ENCODE assay signal across 25 cellular contexts in genomic region chr7:73496626-73497025, GRCh38.
"Had no signal": no experiment of that assay in that cellular context is flagged by ENCODE, and none has a peak within 500 bp of the region (broad histone marks: within the 10 kb centered on the region; RNA-seq: fewer than 3 reads in every experiment).

No MANE protein-coding gene starts in this region.

- H3K27me3 ChIP-seq: ascending aorta, breast epithelium, cardiac muscle cell, colonic mucosa had no signal

- ATAC-seq: activated CD4-positive, alpha-beta T cell treated with anti-CD3 and anti-CD28 coated beads for 36 hours; activated CD8-positive, alpha-beta T cell treated with anti-CD3 and anti-CD28 coated beads, Interleukin-2, amount 10 ng/mL, durations not matched to agents 7 days and 5 days; activated naive CD4-positive, alpha-beta T cell treated with anti-CD3 and anti-CD28 coated beads, Interleukin-2, amount 50 U/mL, for 72 hours; activated T-cell treated with anti-CD3 and anti-CD28 coated beads, Interleukin-2, amount 50 U/mL, for 72 hours; esophagus mucosa had no signal

- FAIRE-seq: frontal cortex had no signal

- H3K27ac ChIP-seq: ascending aorta, breast epithelium, cardiac muscle cell, colonic mucosa had no signal

- H3K4me3 Mint-ChIP-seq: activated CD4-positive, alpha-beta memory T cell treated with anti-CD3 and anti-CD28 coated beads for 36 hours; activated CD4-positive, alpha-beta T cell treated with anti-CD3 and anti-CD28 coated beads for 36 hours; activated CD4-positive, alpha-beta T cell treated with anti-CD3 and anti-CD28 coated beads, Interleukin-2, amount 10 ng/mL, durations not matched to agents 24 days and 14 days; activated CD8-positive, alpha-beta T cell treated with anti-CD3 and anti-CD28 coated beads, Interleukin-2, amount 10 ng/mL, durations not matched to agents 7 days and 5 days; activated naive CD4-positive, alpha-beta T cell treated with anti-CD3 and anti-CD28 coated beads, Interleukin-2, amount 10 ng/mL, durations not matched to agents 7 days and 5 days; activated naive CD8-positive, alpha-beta T cell treated with anti-CD3 and anti-CD28 coated beads, Interleukin-2, amount 10 ng/mL, durations not matched to agents 7 days and 5 days; activated T-cell treated with anti-CD3 and anti-CD28 coated beads, Interleukin-2, amount 50 U/mL, for 72 hours; brain; endodermal cell had no signal

- H3K9me3 ChIP-seq: ascending aorta, breast epithelium, colonic mucosa had no signal

- H3K4me1 Mint-ChIP-seq: activated CD4-positive, alpha-beta T cell treated with anti-CD3 and anti-CD28 coated beads for 36 hours; activated naive CD4-positive, alpha-beta T cell treated with anti-CD3 and anti-CD28 coated beads, Interleukin-2, amount 10 ng/mL, durations not matched to agents 7 days and 5 days; brain; endodermal cell had no signal

- H3K4me1 ChIP-seq: ascending aorta, breast epithelium, colonic mucosa had no signal

- H3K27ac Mint-ChIP-seq: activated CD4-positive, alpha-beta memory T cell treated with anti-CD3 and anti-CD28 coated beads for 36 hours; activated CD4-positive, alpha-beta T cell treated with anti-CD3 and anti-CD28 coated beads for 36 hours; activated CD4-positive, alpha-beta T cell treated with anti-CD3 and anti-CD28 coated beads, Interleukin-2, amount 10 ng/mL, durations not matched to agents 24 days and 14 days; activated CD8-positive, alpha-beta T cell treated with anti-CD3 and anti-CD28 coated beads, Interleukin-2, amount 10 ng/mL, durations not matched to agents 7 days and 5 days; activated naive CD4-positive, alpha-beta T cell treated with anti-CD3 and anti-CD28 coated beads, Interleukin-2, amount 10 ng/mL, durations not matched to agents 7 days and 5 days; activated naive CD4-positive, alpha-beta T cell treated with anti-CD3 and anti-CD28 coated beads, Interleukin-2, amount 50 U/mL, for 72 hours; activated naive CD8-positive, alpha-beta T cell treated with anti-CD3 and anti-CD28 coated beads, Interleukin-2, amount 10 ng/mL, durations not matched to agents 7 days and 5 days; activated T-cell treated with anti-CD3 and anti-CD28 coated beads, Interleukin-2, amount 50 U/mL, for 72 hours; endodermal cell had no signal

- DNase-seq: activated CD4-positive, alpha-beta memory T cell treated with anti-CD3 and anti-CD28 coated beads for 36 hours; activated CD4-positive, alpha-beta T cell treated with anti-CD3 and anti-CD28 coated beads for 36 hours; activated CD4-positive, alpha-beta T cell treated with anti-CD3 and anti-CD28 coated beads, Interleukin-2, amount 10 ng/mL, durations not matched to agents 24 days and 14 days; activated CD4-positive, CD25-positive, alpha-beta regulatory T cell; activated CD4-positive, CD25-positive, alpha-beta regulatory T cell treated with anti-CD3 and anti-CD28 coated beads, Interleukin-2, amount 50 U/mL, for 72 hours; activated CD8-positive, alpha-beta T cell treated with anti-CD3 and anti-CD28 coated beads, Interleukin-2, amount 10 ng/mL, durations not matched to agents 7 days and 5 days; activated gamma-delta T cell; activated naive CD4-positive, alpha-beta T cell; activated naive CD4-positive, alpha-beta T cell treated with anti-CD3 and anti-CD28 coated beads, Interleukin-2, amount 10 ng/mL, durations not matched to agents 7 days and 5 days; activated naive CD8-positive, alpha-beta T cell treated with anti-CD3 and anti-CD28 coated beads, Interleukin-2, amount 10 ng/mL, durations not matched to agents 7 days and 5 days; activated T-cell treated with anti-CD3 and anti-CD28 coated beads, Interleukin-2, amount 50 U/mL, for 72 hours; central memory CD4-positive, alpha-beta T cell; cerebellar nuclear complex; colonic mucosa; effector memory CD4-positive, alpha-beta T cell; endodermal cell; foreskin fibroblast; T-helper 2 cell had no signal

- H3K27me3 Mint-ChIP-seq: activated CD4-positive, alpha-beta memory T cell treated with anti-CD3 and anti-CD28 coated beads for 36 hours; activated CD4-positive, alpha-beta T cell treated with anti-CD3 and anti-CD28 coated beads for 36 hours; activated CD4-positive, alpha-beta T cell treated with anti-CD3 and anti-CD28 coated beads, Interleukin-2, amount 10 ng/mL, durations not matched to agents 24 days and 14 days; activated naive CD4-positive, alpha-beta T cell treated with anti-CD3 and anti-CD28 coated beads, Interleukin-2, amount 10 ng/mL, durations not matched to agents 7 days and 5 days; activated naive CD8-positive, alpha-beta T cell treated with anti-CD3 and anti-CD28 coated beads, Interleukin-2, amount 10 ng/mL, durations not matched to agents 7 days and 5 days; brain had no signal

- H3K36me3 ChIP-seq: breast epithelium had no signal

- H3K9me3 Mint-ChIP-seq: activated CD4-positive, alpha-beta memory T cell treated with anti-CD3 and anti-CD28 coated beads for 36 hours; activated CD4-positive, alpha-beta T cell treated with anti-CD3 and anti-CD28 coated beads, Interleukin-2, amount 10 ng/mL, durations not matched to agents 24 days and 14 days; activated naive CD4-positive, alpha-beta T cell treated with anti-CD3 and anti-CD28 coated beads, Interleukin-2, amount 10 ng/mL, durations not matched to agents 7 days and 5 days; activated naive CD4-positive, alpha-beta T cell treated with anti-CD3 and anti-CD28 coated beads, Interleukin-2, amount 50 U/mL, for 72 hours; activated naive CD8-positive, alpha-beta T cell treated with anti-CD3 and anti-CD28 coated beads, Interleukin-2, amount 10 ng/mL, durations not matched to agents 7 days and 5 days; activated T-cell treated with anti-CD3 and anti-CD28 coated beads, Interleukin-2, amount 50 U/mL, for 72 hours; brain; endodermal cell had no signal

- H3K4me3 ChIP-seq: ascending aorta, breast epithelium, cardiac muscle cell, colonic mucosa had no signal
